8 cellular contexts compared by ENCODE assay signal in the genomic region with DNA sequence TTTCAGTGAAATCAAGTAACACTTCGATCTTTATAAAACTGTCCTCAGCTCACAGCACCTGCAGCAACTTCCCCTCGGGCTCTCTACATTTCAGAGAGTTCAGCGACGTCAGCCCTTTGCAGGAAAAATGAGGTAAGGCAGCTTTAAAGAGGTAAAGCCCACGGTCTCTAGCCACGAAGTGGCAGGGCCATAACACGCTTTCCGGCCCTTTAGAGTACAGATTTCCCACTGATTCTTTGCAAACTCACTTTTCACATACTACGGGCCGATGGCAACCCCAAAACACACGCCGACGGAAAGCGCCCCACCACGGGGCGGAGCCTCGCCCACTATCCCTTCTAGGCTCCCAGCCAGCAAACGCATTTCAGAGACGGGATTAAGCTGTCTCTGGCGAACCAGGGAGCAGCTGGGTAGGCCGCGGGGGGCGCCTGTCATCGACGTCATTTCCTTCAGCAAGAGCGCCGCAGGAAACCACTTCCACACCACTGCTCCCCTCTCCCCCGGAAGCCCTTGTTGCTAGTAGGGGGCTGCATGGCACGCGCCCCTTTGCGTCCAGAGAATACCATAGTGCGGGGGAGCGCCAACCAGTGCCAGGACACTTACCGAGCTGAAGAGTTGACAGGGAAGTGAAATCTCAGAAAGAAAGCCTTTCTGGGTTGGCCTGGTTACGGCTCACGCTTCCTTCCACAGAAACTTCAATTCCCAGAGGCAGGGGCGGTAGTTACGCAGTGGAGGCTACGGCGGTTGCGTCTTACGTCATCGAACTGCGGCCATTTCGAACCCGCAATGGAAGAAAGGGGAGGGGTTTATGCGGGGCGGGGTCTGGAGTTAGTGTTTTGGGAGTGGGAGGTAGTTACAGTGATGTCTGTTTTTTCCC. TPM values are rescaled to one million over a fixed set of nuclear protein-coding genes. Genes with fewer than 3 reads are reported as not detected.
DNase-seq lines count a peak whose midpoint lies in the region; ATAC-seq and TF ChIP-seq lines count a peak whose summit lies in the region.

Gene TRMT10A, minus strand, starts transcription at position 730 of the 877 bp plus-strand sequence. CDS start 4,701 bp downstream, outside the sequence.

- H3K4me3 ChIP-seq in AG04450 (ENCODE audit: low read depth, low read length) = peak within 1 kb of the TSS; percentile 87
- H3K4me3 ChIP-seq in spleen = peak within 1 kb of the TSS; percentile 51 to 79 (median 60)

- TF ChIP-seq CTCF in AG04450 (IDR thresholded peaks at IDR 0.05; ENCODE audit: low read depth, low read length) (no peak), spleen (IDR thresholded peaks at IDR 0.05 in 8 of 11, conservative IDR thresholded peaks at IDR 0.05 in 3 of 11) (peak in 5 of 11 experiments; percentile 20 to 40 (median 30))

- TF ChIP-seq POLR2A in spleen (IDR thresholded peaks at IDR 0.05) = peak in 1 of 3 donors; percentile 58

- H3K27ac ChIP-seq in AG04450 (ENCODE audit: low read depth, low read length) = peak within 1 kb of the TSS; percentile 97
- H3K27ac ChIP-seq in spleen = peak within 1 kb of the TSS; percentile 93 to 98 (median 96)

- H3K9me3 ChIP-seq in AG04450 (ENCODE audit: control insufficient read depth, insufficient read depth, low read length) (no peaks in the 10 kb centered on the region), spleen (no peaks in the 10 kb centered on the region)

- H3K4me1 ChIP-seq in spleen = peaks cover 4 to 27% (median 16%) of the 10 kb centered on the region in 6 donors

- CTCF ChIA-PET in AG04450 (lab: Charles Lee) = interaction anchor here (0.6 to 1.8 kb wide), 4 partner anchors 10 to 384 kb away, joined by 3 to 14 read pairs (median 4); partner anchors contain the start of gene DNAJB14

- no peaks in the 10 kb centered on the region for H3K36me3 ChIP-seq in spleen

- H3K4me3 Mint-ChIP-seq in central memory CD8-positive, alpha-beta T cell = peak within 1 kb of the TSS; percentile 97

- intact Hi-C loops in spleen (cut with DNase I; ENCODE audit: low total_unique reads) = loop anchor here (5.0 kb wide), 2 partner anchors 244 to 384 kb away; partner anchors contain the start of gene DNAJB14

- H3K4me1 Mint-ChIP-seq in central memory CD8-positive, alpha-beta T cell = peaks cover 9% of the 10 kb centered on the region

- peak; percentile 96 for ATAC-seq in GM18909 (IDR thresholded peaks at IDR 0.05; ENCODE audit: poor library complexity, unreplicated experiment)
- ATAC-seq in HG03175 (IDR thresholded peaks at IDR 0.05; ENCODE audit: unreplicated experiment) = peak; percentile 94
- ATAC-seq in central memory CD8-positive, alpha-beta T cell (replicated peaks; ENCODE audit: extremely low read depth, poor library complexity, severe bottlenecking) = peak; percentile 90

- H3K27me3 ChIP-seq in AG04450 (ENCODE audit: control insufficient read depth, insufficient read depth, low read length) (no peaks in the 10 kb centered on the region), spleen (replicated peaks in 1 of 7) (no peaks in the 10 kb centered on the region)

- POLR2A ChIA-PET in AG04450 (lab: Yijun Ruan, JAX) = interaction anchor here (0.6 to 1.1 kb wide), 7 partner anchors 13 to 386 kb away, joined by 3 to 5 read pairs (median 3); partner anchors contain the start of genes DNAJB14 and H2AZ1

- no peaks in the 10 kb centered on the region for H3K9me3 Mint-ChIP-seq in central memory CD8-positive, alpha-beta T cell

- H3K36me3 Mint-ChIP-seq in central memory CD8-positive, alpha-beta T cell (ENCODE audit: insufficient read depth) = peaks cover 14% of the 10 kb centered on the region

- peak; percentile 92 for DNase-seq in AG04450 (ENCODE audit: low read depth, low spot score)
- DNase-seq in NCI-H226 = peak; percentile 97
- peak; percentile 77 to 89 (median 86) for DNase-seq in activated CD4-positive, CD25-positive, alpha-beta regulatory T cell (lab: John Stamatoyannopoulos, UW)
- peak; percentile 89 to 93 for DNase-seq in central memory CD8-positive, alpha-beta T cell (ENCODE audit: low spot score in 2 of 2)
- peak; percentile 96 for DNase-seq in inferior parietal cortex (ENCODE audit: extremely low spot score)
- DNase-seq in spleen = peak; percentile 99

- peak within 1 kb of the TSS; percentile 99 for H3K27ac Mint-ChIP-seq in central memory CD8-positive, alpha-beta T cell (ENCODE audit: low read depth)

- H3K27me3 Mint-ChIP-seq in central memory CD8-positive, alpha-beta T cell = peaks cover 35% of the 10 kb centered on the region

- WGBS in spleen, 5 donors = 0 to 1% (median 0%) methylated on average over 39 to 48 of the region's 48 CpGs

RNA-seq across cellular contexts. Expression of gene TRMT10A, which starts in this region (rescaled TPM):
- polyA plus RNA-seq in AG04450 (2011; rRNA removed) (3.3 and 6.2 TPM in 2 replicates), spleen (1 to 10 TPM; 2.5 to 4.3 (median 3.6) TPM)
- polyA minus RNA-seq in AG04450 (2011; rRNA and poly(A)+ RNA removed) = 0.74 and 2.6 TPM in 2 replicates
- total RNA-seq in spleen = 1 to 10 TPM; 4.3 to 7.8 (median 5.2) TPM

Comparison
In these comparisons a context has a peak if more than half of its experiments do, and no peak if none do; other contexts are left out.
1. Peak in every context shown above with its lines: DNase-seq, ATAC-seq, H3K4me3 ChIP-seq and H3K27ac ChIP-seq.